ENCODE assay signal across 20 cellular contexts in genomic region chr11:20050048-20050447, GRCh38.
A peak's percentile ranks its signal among the peaks of the same experiment; 100 is the strongest.
DNase-seq lines count a peak whose midpoint lies in the region; ATAC-seq, FAIRE-seq and TF ChIP-seq lines count a peak whose summit lies in the region.
"Had no signal": no experiment of that assay in that cellular context is flagged by ENCODE, and none has a peak within 500 bp of the region (broad histone marks: within the 10 kb centered on the region; RNA-seq: fewer than 3 reads in every experiment).

No MANE protein-coding gene starts in this region.

- H3K27ac ChIP-seq in HUES64 (ENCODE audit: low read depth, low read length), result peak overlapping the region; percentile 24; the same call in 1 of the 2 replicates
- peak overlapping the region; percentile 53 to 73 for H3K27ac ChIP-seq in breast epithelium
- H3K27ac ChIP-seq in keratinocyte (ENCODE audit: control insufficient read depth, insufficient read depth, low read length), result peak overlapping the region; percentile 82
- H3K27ac ChIP-seq in smooth muscle cell (ENCODE audit: low read depth), result peak overlapping the region; percentile 60
- H3K27ac ChIP-seq: body of pancreas, PC-9, SK-N-MC, suprapubic skin had no signal

- dilution Hi-C loops in keratinocyte (cut with MboI; ENCODE audit: extremely low pct_ligation_motif_present, low sequenced_read_pairs), result no loop called here

- H3K9ac ChIP-seq in HUES64 (ENCODE audit: low read depth, low read length), result 0 out of 2 replicates have a peak overlapping the region, but pooled peaks have one; percentile 22
- H3K9ac ChIP-seq in keratinocyte (ENCODE audit: control insufficient read depth, extremely low read depth, insufficient read depth, low read length), result peak overlapping the region; percentile 64
- H3K9ac ChIP-seq in smooth muscle cell (ENCODE audit: low read depth), result no peak overlapping the region

- 85% methylated on average over 4 of the region's 4 CpGs for WGBS in HUES64
- 97% methylated on average over 4 of the region's 4 CpGs for WGBS in smooth muscle cell (ENCODE audit: low lambda C conversion rate)

- H3K36me3 ChIP-seq in HUES64 (ENCODE audit: insufficient read depth, low read length) (peaks cover 96% of the 10 kb centered on the region), breast epithelium (no peaks in the 10 kb centered on the region), keratinocyte (ENCODE audit: control insufficient read depth in 2 of 2, extremely low read depth in 1 of 2, insufficient read depth in 2 of 2, low read length in 2 of 2) (peaks cover 5 to 9% of the 10 kb centered on the region in 2 experiments), smooth muscle cell (ENCODE audit: low read depth) (no peaks in the 10 kb centered on the region)

- no peaks in the 10 kb centered on the region for H3K9me3 ChIP-seq in HUES64 (ENCODE audit: insufficient read depth, low read depth, low read length)
- no peaks in the 10 kb centered on the region for H3K9me3 ChIP-seq in breast epithelium
- no peaks in the 10 kb centered on the region for H3K9me3 ChIP-seq in keratinocyte (ENCODE audit: control insufficient read depth, low read depth, low read length)
- no peaks in the 10 kb centered on the region for H3K9me3 ChIP-seq in smooth muscle cell (replicated peaks; ENCODE audit: low read depth)
- H3K9me3 ChIP-seq: body of pancreas, gastroesophageal sphincter, suprapubic skin had no signal

- TF ChIP-seq CTCF in breast epithelium (IDR thresholded peaks at IDR 0.05) (no peak), keratinocyte (optimal IDR thresholded peaks at IDR 0.05 in 1 of 3, IDR thresholded peaks at IDR 0.05 in 1 of 3, conservative IDR thresholded peaks at IDR 0.05 in 1 of 3; ENCODE audit: extremely low read depth in 1 of 3, insufficient read depth in 2 of 3, low read length in 3 of 3) (no peak), smooth muscle cell (IDR thresholded peaks at IDR 0.05; ENCODE audit: borderline replicate concordance, insufficient read depth, poor library complexity, severe bottlenecking) (no peak)

- peaks cover 20% of the 10 kb centered on the region for H3F3A ChIP-seq in smooth muscle cell (ENCODE audit: low read depth)

- ATAC-seq in HG03442 (IDR thresholded peaks at IDR 0.05; ENCODE audit: unreplicated experiment), result no peak
- ATAC-seq in HG03439 (IDR thresholded peaks at IDR 0.05; ENCODE audit: unreplicated experiment), result no peak
- ATAC-seq: activated CD4-positive, CD25-positive, alpha-beta regulatory T cell treated with anti-CD3 and anti-CD28 coated beads, Interleukin-2, amount 50 U/mL, for 24 hours; body of pancreas; CD8-positive, alpha-beta T cell; gastroesophageal sphincter had no signal

- no peak overlapping the region for H3K4me3 ChIP-seq in HUES64 (ENCODE audit: low read length)
- no peak overlapping the region for H3K4me3 ChIP-seq in breast epithelium
- H3K4me3 ChIP-seq in keratinocyte (ENCODE audit: control insufficient read depth in 2 of 3, extremely low read depth in 1 of 3, insufficient read depth in 2 of 3, low read depth in 1 of 3, low read length in 3 of 3), result peak overlapping the region in 1 of 3 experiments; percentile 8
- H3K4me3 ChIP-seq in smooth muscle cell, result no peak overlapping the region
- H3K4me3 ChIP-seq: body of pancreas, gastroesophageal sphincter, PC-9, SK-N-MC, suprapubic skin had no signal

- H3K4me2 ChIP-seq in keratinocyte (ENCODE audit: control insufficient read depth, extremely low read depth, insufficient read depth, low read depth, low read length) (peak overlapping the region; percentile 78), smooth muscle cell (no peak overlapping the region)
- H3K4me2 ChIP-seq: PC-9 had no signal

- peak overlapping the region; percentile 27 for H2AFZ ChIP-seq in keratinocyte (ENCODE audit: control insufficient read depth, low read length)
- H2AFZ ChIP-seq in smooth muscle cell (ENCODE audit: low read depth), result no peak overlapping the region
- H2AFZ ChIP-seq: PC-9 had no signal

- no peak for TF ChIP-seq POLR2A in breast epithelium (IDR thresholded peaks at IDR 0.05)

- peaks cover 23% of the 10 kb centered on the region for H3K4me1 ChIP-seq in HUES64 (ENCODE audit: insufficient read depth, low read length)
- no peaks in the 10 kb centered on the region for H3K4me1 ChIP-seq in breast epithelium
- peaks cover 83% of the 10 kb centered on the region for H3K4me1 ChIP-seq in keratinocyte (ENCODE audit: control insufficient read depth, extremely low read depth, insufficient read depth, low read length)
- H3K4me1 ChIP-seq in smooth muscle cell (ENCODE audit: low read depth), result peaks cover 16% of the 10 kb centered on the region

- H3K79me2 ChIP-seq in keratinocyte (ENCODE audit: control insufficient read depth, insufficient read depth, low read length), result no peaks in the 10 kb centered on the region
- peaks cover 9% of the 10 kb centered on the region for H3K79me2 ChIP-seq in smooth muscle cell (ENCODE audit: low read depth)

- H4K20me1 ChIP-seq in keratinocyte (ENCODE audit: control insufficient read depth, extremely low read depth, insufficient read depth, low read length) (no peaks in the 10 kb centered on the region), smooth muscle cell (ENCODE audit: low read depth) (no peaks in the 10 kb centered on the region)

- FAIRE-seq in keratinocyte (lab: Jason Lieb, UNC), result no peak
- FAIRE-seq: GM12891 had no signal

- H3K27me3 ChIP-seq in HUES64 (ENCODE audit: insufficient read depth, low read length) (no peaks in the 10 kb centered on the region), breast epithelium (no peaks in the 10 kb centered on the region), keratinocyte (ENCODE audit: control insufficient read depth, extremely low read depth, insufficient read depth, low read length) (no peaks in the 10 kb centered on the region), smooth muscle cell (ENCODE audit: low read depth) (no peaks in the 10 kb centered on the region)
- H3K27me3 ChIP-seq: body of pancreas, gastroesophageal sphincter, suprapubic skin had no signal

- H3K9me1 ChIP-seq in keratinocyte (ENCODE audit: control insufficient read depth, extremely low read depth, insufficient read depth, low read length), result peaks cover 3% of the 10 kb centered on the region

- intact Hi-C loops in breast epithelium (cut with DNase I; ENCODE audit: low total_unique reads), result no loop called here

- no peak for DNase-seq in breast epithelium (ENCODE audit: low spot score in 2 of 2)
- no peak for DNase-seq in keratinocyte (ENCODE audit: low read depth, low spot score)
- DNase-seq in smooth muscle cell (lab: John Stamatoyannopoulos, UW; ENCODE audit: unreplicated experiment), result no peak
- no peak for DNase-seq in NCI-H1092 treated with DMSO at 0.1 percent for 48 hours (lab: John Stamatoyannopoulos, UW)
- DNase-seq: body of pancreas; CD8-positive, alpha-beta T cell; dermis blood vessel endothelial cell; HCEC 1CT; NCI-H1694; NCI-H345; PC-9; T1000 had no signal

Comparison
In these comparisons a context has a peak if more than half of its experiments do, and no peak if none do; other contexts are left out.
1. H3K27ac ChIP-seq: peak in every context shown above with its lines; median percentile 82 in keratinocyte; 63 in breast epithelium; 60 in smooth muscle cell; 24 in HUES64.